In the genomic region with DNA sequence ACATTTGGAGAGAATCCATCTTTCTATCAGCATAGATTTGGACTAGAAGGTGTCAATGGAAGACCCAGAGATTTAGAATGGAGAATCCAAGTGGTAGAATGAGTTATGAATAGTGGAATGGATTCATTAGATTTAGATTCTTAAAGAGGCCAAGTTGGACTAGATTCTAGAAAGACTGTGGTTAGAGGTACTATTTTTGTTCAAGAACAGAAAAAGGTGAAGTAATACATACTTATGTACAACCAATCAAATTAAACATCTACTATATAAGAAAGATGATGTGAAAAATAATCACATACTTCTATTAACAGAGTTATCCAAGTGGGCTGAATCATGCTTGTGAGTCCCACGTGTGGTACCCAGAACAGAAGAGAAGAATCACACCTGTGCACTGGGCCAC, we compare ENCODE assay signal across 22 cellular contexts. TPM values are rescaled to one million over a fixed set of nuclear protein-coding genes. Genes with fewer than 3 reads are reported as not detected.
DNase-seq lines count a peak whose midpoint lies in the region; ATAC-seq, FAIRE-seq and TF ChIP-seq lines count a peak whose summit lies in the region.
"Had no signal": no experiment of that assay in that cellular context is flagged by ENCODE, and none has a peak within 500 bp of the region (broad histone marks: within the 10 kb centered on the region; RNA-seq: fewer than 3 reads in every experiment).

No MANE protein-coding gene starts in this region.

- no peaks in the 10 kb centered on the region for H3K27me3 ChIP-seq in KMS-11 (ENCODE audit: insufficient read depth, low read depth)
- H3K27me3 ChIP-seq in GM12878 (replicated peaks in 1 of 2; ENCODE audit: control insufficient read depth in 2 of 2, insufficient read depth in 2 of 2, low read length in 1 of 2), result no peaks in the 10 kb centered on the region
- H3K27me3 ChIP-seq in CD4-positive, alpha-beta memory T cell (ENCODE audit: insufficient read depth, low read length), result no peaks in the 10 kb centered on the region
- H3K27me3 ChIP-seq: BE2C; BLaER1 treated with 17β-estradiol and CSF1 and Interleukin-3, amounts not matched to agents 10 nM and 100 nM had no signal

- H3K4me2 ChIP-seq in KMS-11 (peak overlapping the region; percentile 11; the same call in 1 of the 2 replicates), GM12878 (ENCODE audit: control insufficient read depth, insufficient read depth) (no peak overlapping the region)
- H3K4me2 ChIP-seq: A549 had no signal

- in situ Hi-C loops in GM13976 (cut with MboI; ENCODE audit: low sequenced_read_pairs, unreplicated experiment), result no loop called here
- in situ Hi-C loops in GM12878 (cut with MboI), result no loop called here

- H3K9ac ChIP-seq in KMS-11 (no peak overlapping the region), GM12878 (ENCODE audit: control insufficient read depth, insufficient read depth, low read length) (no peak overlapping the region)
- H3K9ac ChIP-seq: BLaER1 treated with 17β-estradiol and CSF1 and Interleukin-3, amounts not matched to agents 10 nM and 100 nM had no signal

- H3K4me1 ChIP-seq in KMS-11 (ENCODE audit: low read depth, poor library complexity, severe bottlenecking) (peaks cover 12% of the 10 kb centered on the region), GM12878 (ENCODE audit: control insufficient read depth, insufficient read depth, low read length) (peaks cover 15% of the 10 kb centered on the region; the same call in 1 of the 2 replicates)
- no peaks in the 10 kb centered on the region for H3K4me1 ChIP-seq in CD4-positive, alpha-beta memory T cell (ENCODE audit: insufficient read depth, low read length)
- H3K4me1 ChIP-seq: BE2C, HAP-1 had no signal

- ATAC-seq in GM12878, result peak; percentile 69
- ATAC-seq: A549 had no signal

- H2AFZ ChIP-seq in KMS-11 (ENCODE audit: low read depth) (no peak overlapping the region), GM12878 (ENCODE audit: control insufficient read depth, low read depth, low read length) (no peak overlapping the region; the same call in 1 of the 2 replicates)

- H3K79me2 ChIP-seq in KMS-11 (ENCODE audit: insufficient read depth, low read depth), result no peaks in the 10 kb centered on the region
- no peaks in the 10 kb centered on the region for H3K79me2 ChIP-seq in GM12878 (ENCODE audit: control insufficient read depth, insufficient read depth, low read length)

- H3K4me3 Mint-ChIP-seq in HFFc6, result no peak overlapping the region
- H3K4me3 Mint-ChIP-seq in CD4-positive, alpha-beta memory T cell, result no peak overlapping the region
- H3K4me3 Mint-ChIP-seq: CD14-positive monocyte; CD4-positive, alpha-beta T cell had no signal

- no peak for FAIRE-seq in GM12878 (lab: Jason Lieb, UNC)
- FAIRE-seq: A549, H54 had no signal

- no peaks in the 10 kb centered on the region for H3K9me3 Mint-ChIP-seq in HFFc6
- peaks cover 0 to 2% (median 0%) of the 10 kb centered on the region in 8 donors for H3K9me3 Mint-ChIP-seq in CD4-positive, alpha-beta memory T cell
- H3K9me3 Mint-ChIP-seq: CD14-positive monocyte; CD4-positive, alpha-beta T cell had no signal

- no peak for TF ChIP-seq EP300 in GM12878 (IDR thresholded peaks at IDR 0.05; ENCODE audit: borderline replicate concordance in 1 of 2, control insufficient read depth in 1 of 2, low read depth in 2 of 2, low read length in 2 of 2)

- no peaks in the 10 kb centered on the region for H3K36me3 ChIP-seq in KMS-11 (ENCODE audit: insufficient read depth)
- H3K36me3 ChIP-seq in GM12878 (ENCODE audit: control insufficient read depth in 2 of 2, insufficient read depth in 2 of 2, low read length in 1 of 2), result no peaks in the 10 kb centered on the region
- H3K36me3 ChIP-seq in CD4-positive, alpha-beta memory T cell (ENCODE audit: insufficient read depth, low read length), result no peaks in the 10 kb centered on the region
- H3K36me3 ChIP-seq: BE2C; BLaER1 treated with 17β-estradiol and CSF1 and Interleukin-3, amounts not matched to agents 10 nM and 100 nM; HAP-1 had no signal

- H3K9me3 ChIP-seq in GM12878 (replicated peaks; ENCODE audit: control insufficient read depth, insufficient read depth, low read length), result no peaks in the 10 kb centered on the region; the same call in 1 of the 3 replicates
- no peaks in the 10 kb centered on the region for H3K9me3 ChIP-seq in CD4-positive, alpha-beta memory T cell (ENCODE audit: control insufficient read depth in 1 of 2, low read length in 2 of 2)
- H3K9me3 ChIP-seq: A549; BE2C; BLaER1 treated with 17β-estradiol and CSF1 and Interleukin-3, amounts not matched to agents 10 nM and 100 nM; HAP-1 had no signal

- H3K36me3 Mint-ChIP-seq in HFFc6 (ENCODE audit: low read depth), result no peaks in the 10 kb centered on the region
- no peaks in the 10 kb centered on the region for H3K36me3 Mint-ChIP-seq in CD4-positive, alpha-beta memory T cell
- H3K36me3 Mint-ChIP-seq: CD14-positive monocyte had no signal

- WGBS in GM12878 (ENCODE audit: insufficient coverage, insufficient replicate concordance, low lambda C conversion rate, missing lambda C conversion rate), result 0% methylated on average over 1 of the region's 1 CpG

- SMC1A ChIA-PET in GM12878 (lab: Charles Lee; ENCODE audit: uncharacterized antibody, unreplicated experiment), result interaction anchor here (0.7 to 4.7 kb wide), 12 partner anchors 12 to 100 kb away, joined by 3 to 33 read pairs (median 4); no protein-coding TSS in a partner anchor

- TF ChIP-seq RAD21 in GM12878 (IDR thresholded peaks at IDR 0.05; ENCODE audit: insufficient read depth, low read depth, low read length), result no peak

- H3K27ac ChIP-seq in KMS-11 (no peak overlapping the region), GM12878 (ENCODE audit: control insufficient read depth, insufficient read depth) (no peak overlapping the region)
- no peak overlapping the region for H3K27ac ChIP-seq in CD4-positive, alpha-beta memory T cell (ENCODE audit: low read depth, low read length)
- H3K27ac ChIP-seq: BLaER1 treated with 17β-estradiol and CSF1 and Interleukin-3, amounts not matched to agents 10 nM and 100 nM had no signal

- BruUV-seq in GM12878 (replicated peaks; lab: Mats Ljungman, UMichigan), result no TSS peak

- CTCF ChIA-PET in GM12878 (lab: Yijun Ruan, JAX), result interaction anchor here (1.0 to 1.2 kb wide), 3 partner anchors 9 to 13 kb away, joined by 3 read pairs; no protein-coding TSS in a partner anchor
- CTCF ChIA-PET in CD4-positive, alpha-beta memory T cell (lab: Charles Lee; ENCODE audit: partially characterized antibody), result no interaction called here

- no peak overlapping the region for H3K27ac Mint-ChIP-seq in HFFc6
- H3K27ac Mint-ChIP-seq in CD4-positive, alpha-beta memory T cell, result peak overlapping the region in 1 of 7 donors; percentile 47
- H3K27ac Mint-ChIP-seq: CD14-positive monocyte; CD4-positive, alpha-beta T cell had no signal

- intact Hi-C loops in GM12878 (cut with micrococcal nuclease; ENCODE audit: unreplicated experiment), result no loop called here
- intact Hi-C loops in CD4-positive, alpha-beta memory T cell (cut with micrococcal nuclease), result no loop called here

- H3K27me3 Mint-ChIP-seq in HFFc6 (ENCODE audit: insufficient read depth), result peaks cover 3% of the 10 kb centered on the region
- peaks cover 0 to 4% of the 10 kb centered on the region in 2 donors for H3K27me3 Mint-ChIP-seq in CD4-positive, alpha-beta memory T cell
- H3K27me3 Mint-ChIP-seq: CD4-positive, alpha-beta T cell had no signal

- peaks cover 32% of the 10 kb centered on the region for H3K4me1 Mint-ChIP-seq in HFFc6 (ENCODE audit: low read depth)
- H3K4me1 Mint-ChIP-seq in CD4-positive, alpha-beta memory T cell, result no peaks in the 10 kb centered on the region
- H3K4me1 Mint-ChIP-seq: CD14-positive monocyte had no signal

- no peak overlapping the region for H3K4me3 ChIP-seq in KMS-11 (IDR thresholded peaks at IDR 0.05; ENCODE audit: insufficient read depth, low read depth, low read length)
- H3K4me3 ChIP-seq in GM12878, result no peak overlapping the region
- H3K4me3 ChIP-seq in CD4-positive, alpha-beta memory T cell (ENCODE audit: low read length in 2 of 2), result no peak overlapping the region
- H3K4me3 ChIP-seq: A549; BLaER1 treated with 17β-estradiol and CSF1 and Interleukin-3, amounts not matched to agents 10 nM and 100 nM; HAP-1 had no signal

- RAD21 ChIA-PET in GM12878 (lab: Charles Lee; ENCODE audit: unreplicated experiment), result interaction anchor here (1.6 to 3.9 kb wide), 3 partner anchors 26 to 421 kb away, joined by 3 to 19 read pairs (median 6); no protein-coding TSS in a partner anchor

- H4K20me1 ChIP-seq in KMS-11 (ENCODE audit: insufficient read depth) (no peaks in the 10 kb centered on the region), GM12878 (ENCODE audit: control insufficient read depth, insufficient read depth) (no peaks in the 10 kb centered on the region)
- H4K20me1 ChIP-seq: BLaER1 treated with 17β-estradiol and CSF1 and Interleukin-3, amounts not matched to agents 10 nM and 100 nM had no signal

- POLR2A ChIA-PET in GM12878 (lab: Charles Lee), result interaction anchor here (0.9 to 1.4 kb wide), 2 partner anchors 13 to 26 kb away, joined by 3 to 4 read pairs; no protein-coding TSS in a partner anchor
- POLR2A ChIA-PET in CD4-positive, alpha-beta memory T cell (lab: Charles Lee; ENCODE audit: partially characterized antibody), result no interaction called here

- TF ChIP-seq POLR2A in GM12878 (IDR thresholded peaks at IDR 0.05; ENCODE audit: low read depth, low read length), result no peak

- TF ChIP-seq CTCF in GM13976 (IDR thresholded peaks at IDR 0.05; ENCODE audit: borderline replicate concordance, control extremely low read depth, extremely low read depth, insufficient read depth, missing control alignments) (no peak), KMS-11 (conservative IDR thresholded peaks at IDR 0.05; ENCODE audit: low read depth, low read length) (no peak), GM12878 (IDR thresholded peaks at IDR 0.05 in 2 of 3, conservative IDR thresholded peaks at IDR 0.05 in 1 of 3; ENCODE audit: control insufficient read depth in 2 of 3, extremely low read depth in 1 of 3, insufficient read depth in 1 of 3, low read depth in 3 of 3, low read length in 3 of 3) (no peak), HFFc6 (IDR thresholded peaks at IDR 0.05) (no peak)

- DNase-seq in GM13976 (ENCODE audit: low spot score), result peak; percentile 38
- no peak for DNase-seq in GM12878 (ENCODE audit: low read depth, low spot score)
- DNase-seq in SIG-M5 (lab: John Stamatoyannopoulos, UW), result no peak
- DNase-seq in HFFc6, result no peak
- DNase-seq in CD4-positive, alpha-beta memory T cell, result no peak
- DNase-seq: 8988T; ACHN; AML-193; BE2C; Calu3; CD4-positive, alpha-beta T cell; COR-L47; DMS53; DMS79 treated with DMSO at 0.1 percent for 48 hours; GF-D8; GOT3 had no signal

RNA-seq across cellular contexts. Expression of gene ADTRP, which starts 33.8 kb away (rescaled TPM):
- total RNA-seq in GM12878 (2013; cell fraction: nucleolus; rRNA removed), result 1.6 and 2.0 TPM in 2 replicates
- total RNA-seq in GM12878 (2014; rRNA removed) (1.4 and 2.2 TPM in 2 replicates), GM12878 (2014; rRNA removed; fragmentation: Illumina TruSeq; extraction: Trizol) (2.1 and 2.5 TPM in 2 replicates), GM12878 (2021) (1.7 and 2.5 TPM in 2 replicates)
- 1.7 TPM for polyA plus RNA-seq in GM12878 (2011; ENCODE audit: low read depth)
- polyA plus RNA-seq in GM12878 (2011; rRNA removed) (0.10 and 0.14 TPM in 2 replicates), GM12878 (2014; fragmentation: Illumina TruSeq; extraction: Trizol) (1.7 and 2.1 TPM in 2 replicates), GM12878 (2014; fragmentation: Nextera tagmentation; extraction: Ambion mirVana) (1 to 10 TPM; 2.5 to 2.6 TPM), GM12878 (2014; rRNA removed) (1.3 and 2.2 TPM in 2 replicates), GM12878 (2016; fragmentation: Nextera tagmentation; extraction: Ambion mirVana) (under 1 TPM; 0.72 to 0.84 TPM)
- polyA plus RNA-seq in GM12878 (2011; cell fraction: cytosol; rRNA removed), result not detected in 2 replicates
- polyA plus RNA-seq in GM12878 (2011; cell fraction: nucleus; rRNA removed), result 0.47 and 0.52 TPM in 2 replicates
- 2.5 and 3.2 TPM in 2 replicates for polyA plus RNA-seq in GM12878 (2012)
- 0.10 TPM in 1 of 2 replicates, not detected in the other for polyA minus RNA-seq in GM12878 (2011; rRNA and poly(A)+ RNA removed)
- not detected in 2 replicates for polyA minus RNA-seq in GM12878 (2011; cell fraction: cytosol; rRNA and poly(A)+ RNA removed)
- polyA minus RNA-seq in GM12878 (2011; cell fraction: nucleus; rRNA and poly(A)+ RNA removed), result 0.12 and 0.29 TPM in 2 replicates
- total RNA-seq in HFFc6 (2021; fragmentation: NEBNext Ultra II Directional; extraction: Animal tissue kit (Norgen Biotek cat#: 25700)), result under 1 TPM; 0.24 to 0.99 (median 0.84) TPM
- total RNA-seq in CD4-positive, alpha-beta memory T cell, result 1 to 10 TPM; 7.0 to 8.0 TPM
- polyA plus RNA-seq in CD4-positive, alpha-beta memory T cell, result 10 to 100 TPM; 15.8 to 41.9 TPM
